Comparison of ENCODE assay signal across 8 cellular contexts in genomic region chr2:87516369-87516967, GRCh38.
DNase-seq lines count a peak whose midpoint lies in the region; ATAC-seq and TF ChIP-seq lines count a peak whose summit lies in the region.
"Not testable (repeated sequence)": the region's sequence is repeated elsewhere in the genome, so short reads cannot be mapped to it uniquely, and the experiment has no call there.

No MANE protein-coding gene starts in this region.

- H3K4me2 ChIP-seq in SU-DHL-6 (ENCODE audit: low read depth, low read length, poor library complexity, severe bottlenecking): peak overlapping the region; percentile 36

- not testable (repeated sequence) for ATAC-seq in activated CD8-positive, alpha-beta T cell treated with anti-CD3 and anti-CD28 coated beads for 36 hours; naive thymus-derived CD8-positive, alpha-beta T cell; stimulated activated naive B cell treated with anti-CD40 and anti-IgM and Interleukin-4, amounts not matched to agents 10 μg/mL and 1 μg/mL and 100 μg/mL, for 72 hours (replicated peaks)

- intact Hi-C loops in CD4-positive, alpha-beta memory T cell (cut with micrococcal nuclease); activated CD8-positive, alpha-beta T cell treated with anti-CD3 and anti-CD28 coated beads for 36 hours (cut with micrococcal nuclease); dendritic cell treated with granulocyte-macrophage colony-stimulating factor and Interleukin-4, amounts not matched to agents 40 ng/mL and 50 ng/mL, for 4 days (cut with micrococcal nuclease): not testable (repeated sequence)

- H3F3A ChIP-seq in SU-DHL-6 (ENCODE audit: insufficient read depth): peaks cover 15% of the 10 kb centered on the region

- POLR2A ChIA-PET in CD4-positive, alpha-beta memory T cell (lab: Charles Lee; ENCODE audit: partially characterized antibody); activated CD8-positive, alpha-beta T cell treated with anti-CD3 and anti-CD28 coated beads for 36 hours (lab: Charles Lee); naive thymus-derived CD8-positive, alpha-beta T cell (lab: Charles Lee): not testable (repeated sequence)

- H3K4me3 Mint-ChIP-seq in CD4-positive, alpha-beta memory T cell: peak overlapping the region in 1 of 8 donors; percentile 12
- not testable (repeated sequence) for H3K4me3 Mint-ChIP-seq in activated CD8-positive, alpha-beta T cell treated with anti-CD3 and anti-CD28 coated beads for 36 hours; activated naive CD8-positive, alpha-beta T cell; dendritic cell treated with granulocyte-macrophage colony-stimulating factor and Interleukin-4, amounts not matched to agents 40 ng/mL and 50 ng/mL, for 4 days; naive thymus-derived CD8-positive, alpha-beta T cell; stimulated activated naive B cell treated with anti-CD40 and anti-IgM and Interleukin-4, amounts not matched to agents 10 μg/mL and 1 μg/mL and 100 μg/mL, for 72 hours

- H3K79me2 ChIP-seq in SU-DHL-6 (ENCODE audit: insufficient read depth, low read length): not testable (repeated sequence)

- peak overlapping the region; percentile 59 for H3K9ac ChIP-seq in SU-DHL-6 (ENCODE audit: low read length)

- peaks cover 12 to 28% (median 20%) of the 10 kb centered on the region in 4 donors for H3K4me1 Mint-ChIP-seq in CD4-positive, alpha-beta memory T cell
- H3K4me1 Mint-ChIP-seq in activated CD8-positive, alpha-beta T cell treated with anti-CD3 and anti-CD28 coated beads for 36 hours (ENCODE audit: low read depth): peaks cover 27% of the 10 kb centered on the region
- H3K4me1 Mint-ChIP-seq in activated naive CD8-positive, alpha-beta T cell (ENCODE audit: low read depth): peaks cover 27% of the 10 kb centered on the region
- peaks cover 23% of the 10 kb centered on the region for H3K4me1 Mint-ChIP-seq in dendritic cell treated with granulocyte-macrophage colony-stimulating factor and Interleukin-4, amounts not matched to agents 40 ng/mL and 50 ng/mL, for 4 days (ENCODE audit: low read depth)
- peaks cover 3 to 44% (median 20%) of the 10 kb centered on the region in 4 donors for H3K4me1 Mint-ChIP-seq in naive thymus-derived CD8-positive, alpha-beta T cell
- H3K4me1 Mint-ChIP-seq in stimulated activated naive B cell treated with anti-CD40 and anti-IgM and Interleukin-4, amounts not matched to agents 10 μg/mL and 1 μg/mL and 100 μg/mL, for 72 hours: peaks cover 21 to 40% of the 10 kb centered on the region in 2 donors

- TF ChIP-seq CTCF in SU-DHL-6 (IDR thresholded peaks at IDR 0.05; ENCODE audit: insufficient read depth, low read length, poor library complexity, severe bottlenecking); activated CD8-positive, alpha-beta T cell treated with anti-CD3 and anti-CD28 coated beads for 36 hours (IDR thresholded peaks at IDR 0.05): not testable (repeated sequence)

- peak overlapping the region; percentile 39 for H3K27ac ChIP-seq in CD4-positive, alpha-beta memory T cell (ENCODE audit: low read depth, low read length)
- H3K27ac ChIP-seq in KOPT-K1 (ENCODE audit: low read depth, low read length, poor library complexity, severe bottlenecking) (peak overlapping the region; percentile 83), SU-DHL-6 (ENCODE audit: low read depth, low read length) (peak overlapping the region; percentile 86)

- H3K36me3 ChIP-seq in CD4-positive, alpha-beta memory T cell (ENCODE audit: insufficient read depth, low read length); KOPT-K1 (ENCODE audit: insufficient read depth, low read length); SU-DHL-6 (ENCODE audit: low read length): not testable (repeated sequence)

- CTCF ChIA-PET in CD4-positive, alpha-beta memory T cell (lab: Charles Lee; ENCODE audit: partially characterized antibody); activated CD8-positive, alpha-beta T cell treated with anti-CD3 and anti-CD28 coated beads for 36 hours (lab: Charles Lee): not testable (repeated sequence)

- peaks cover 32% of the 10 kb centered on the region for H3K4me1 ChIP-seq in CD4-positive, alpha-beta memory T cell (ENCODE audit: insufficient read depth, low read length)

- not testable (repeated sequence) for H3K27me3 ChIP-seq in CD4-positive, alpha-beta memory T cell (ENCODE audit: insufficient read depth, low read length); SU-DHL-6 (ENCODE audit: low read length)

- not testable (repeated sequence) for H3K9me2 ChIP-seq in SU-DHL-6 (replicated peaks; ENCODE audit: insufficient read depth, low read length)

- H3K9me3 ChIP-seq in CD4-positive, alpha-beta memory T cell (ENCODE audit: control insufficient read depth in 1 of 2, low read length in 2 of 2); KOPT-K1 (ENCODE audit: insufficient read depth, low read length, poor library complexity, severe bottlenecking); SU-DHL-6 (ENCODE audit: insufficient read depth, low read length): not testable (repeated sequence)

- not testable (repeated sequence) for H3K4me3 ChIP-seq in CD4-positive, alpha-beta memory T cell (ENCODE audit: low read length in 2 of 2); SU-DHL-6 (ENCODE audit: insufficient read depth, low read length, poor library complexity, severe bottlenecking)

- H4K20me1 ChIP-seq in SU-DHL-6 (ENCODE audit: low read depth, low read length): not testable (repeated sequence)

- H3K9me3 Mint-ChIP-seq in CD4-positive, alpha-beta memory T cell; activated CD8-positive, alpha-beta T cell treated with anti-CD3 and anti-CD28 coated beads for 36 hours; activated naive CD8-positive, alpha-beta T cell (ENCODE audit: low read depth); dendritic cell treated with granulocyte-macrophage colony-stimulating factor and Interleukin-4, amounts not matched to agents 40 ng/mL and 50 ng/mL, for 4 days; naive thymus-derived CD8-positive, alpha-beta T cell; stimulated activated naive B cell treated with anti-CD40 and anti-IgM and Interleukin-4, amounts not matched to agents 10 μg/mL and 1 μg/mL and 100 μg/mL, for 72 hours: not testable (repeated sequence)

- not testable (repeated sequence) for DNase-seq in CD4-positive, alpha-beta memory T cell; activated CD8-positive, alpha-beta T cell treated with anti-CD3 and anti-CD28 coated beads for 36 hours; naive thymus-derived CD8-positive, alpha-beta T cell; stimulated activated naive B cell treated with anti-CD40 and anti-IgM and Interleukin-4, amounts not matched to agents 10 μg/mL and 1 μg/mL and 100 μg/mL, for 72 hours

- not testable (repeated sequence) for H2AFZ ChIP-seq in SU-DHL-6 (ENCODE audit: low read depth, low read length, severe bottlenecking)

- H3K27ac Mint-ChIP-seq in CD4-positive, alpha-beta memory T cell: peak overlapping the region in 6 of 7 donors; percentile 61 to 89 (median 74)
- H3K27ac Mint-ChIP-seq in activated CD8-positive, alpha-beta T cell treated with anti-CD3 and anti-CD28 coated beads for 36 hours: peak overlapping the region; percentile 90
- peak overlapping the region; percentile 84 for H3K27ac Mint-ChIP-seq in activated naive CD8-positive, alpha-beta T cell
- H3K27ac Mint-ChIP-seq in dendritic cell treated with granulocyte-macrophage colony-stimulating factor and Interleukin-4, amounts not matched to agents 40 ng/mL and 50 ng/mL, for 4 days: peak overlapping the region; percentile 46
- H3K27ac Mint-ChIP-seq in naive thymus-derived CD8-positive, alpha-beta T cell: peak overlapping the region in 8 of 10 donors; percentile 5 to 93 (median 28)
- peak overlapping the region; percentile 92 for H3K27ac Mint-ChIP-seq in stimulated activated naive B cell treated with anti-CD40 and anti-IgM and Interleukin-4, amounts not matched to agents 10 μg/mL and 1 μg/mL and 100 μg/mL, for 72 hours

- not testable (repeated sequence) for H3K27me3 Mint-ChIP-seq in CD4-positive, alpha-beta memory T cell; activated CD8-positive, alpha-beta T cell treated with anti-CD3 and anti-CD28 coated beads for 36 hours; activated naive CD8-positive, alpha-beta T cell; dendritic cell treated with granulocyte-macrophage colony-stimulating factor and Interleukin-4, amounts not matched to agents 40 ng/mL and 50 ng/mL, for 4 days; naive thymus-derived CD8-positive, alpha-beta T cell; stimulated activated naive B cell treated with anti-CD40 and anti-IgM and Interleukin-4, amounts not matched to agents 10 μg/mL and 1 μg/mL and 100 μg/mL, for 72 hours

- not testable (repeated sequence) for H3K36me3 Mint-ChIP-seq in CD4-positive, alpha-beta memory T cell; activated naive CD8-positive, alpha-beta T cell; dendritic cell treated with granulocyte-macrophage colony-stimulating factor and Interleukin-4, amounts not matched to agents 40 ng/mL and 50 ng/mL, for 4 days (ENCODE audit: low read depth); naive thymus-derived CD8-positive, alpha-beta T cell; stimulated activated naive B cell treated with anti-CD40 and anti-IgM and Interleukin-4, amounts not matched to agents 10 μg/mL and 1 μg/mL and 100 μg/mL, for 72 hours
- peaks cover 16% of the 10 kb centered on the region for H3K36me3 Mint-ChIP-seq in activated CD8-positive, alpha-beta T cell treated with anti-CD3 and anti-CD28 coated beads for 36 hours (ENCODE audit: low read depth)

Comparison
In these comparisons a context has a peak if more than half of its experiments do, and no peak if none do; other contexts are left out.
1. H3K27ac Mint-ChIP-seq: peak in every context shown above with its lines; median percentile 92 in stimulated activated naive B cell treated with anti-CD40 and anti-IgM and Interleukin-4, amounts not matched to agents 10 μg/mL and 1 μg/mL and 100 μg/mL, for 72 hours; 90 in activated CD8-positive, alpha-beta T cell treated with anti-CD3 and anti-CD28 coated beads for 36 hours; 84 in activated naive CD8-positive, alpha-beta T cell; 74 in CD4-positive, alpha-beta memory T cell; 46 in dendritic cell treated with granulocyte-macrophage colony-stimulating factor and Interleukin-4, amounts not matched to agents 40 ng/mL and 50 ng/mL, for 4 days; 28 in naive thymus-derived CD8-positive, alpha-beta T cell.